In genomic region chr6:24949020-24949569, GRCh38 we compare ENCODE assay signal across 9 cellular contexts. TPM values are rescaled to one million over a fixed set of nuclear protein-coding genes. Genes with fewer than 3 reads are reported as not detected.
DNase-seq lines count a peak whose midpoint lies in the region; ATAC-seq and TF ChIP-seq lines count a peak whose summit lies in the region.
"Had no signal": no experiment of that assay in that cellular context is flagged by ENCODE, and none has a peak within 500 bp of the region (broad histone marks: within the 10 kb centered on the region; RNA-seq: fewer than 3 reads in every experiment).

No MANE protein-coding gene starts in this region.

- no peaks in the 10 kb centered on the region for H3K27me3 ChIP-seq in MM.1S (replicated peaks; ENCODE audit: insufficient read depth, low read length)

- no peaks in the 10 kb centered on the region for H3K9me3 ChIP-seq in MM.1S (replicated peaks; ENCODE audit: insufficient read depth, low read length)

- H3K4me1 ChIP-seq in MM.1S (ENCODE audit: low read length): peaks cover 18% of the 10 kb centered on the region

- H3K36me3 Mint-ChIP-seq in immature natural killer cell (peaks cover 20 to 26% (median 24%) of the 10 kb centered on the region in 3 donors), mesothelial cell of epicardium (peaks cover 12% of the 10 kb centered on the region)

- H3K4me3 Mint-ChIP-seq in immature natural killer cell: peak overlapping the region; percentile 76 to 87 (median 85)
- H3K4me3 Mint-ChIP-seq in mesothelial cell of epicardium: no peak overlapping the region

- H2AFZ ChIP-seq in MM.1S (ENCODE audit: low read length): no peak overlapping the region

- no peak overlapping the region for H3K9ac ChIP-seq in MM.1S (ENCODE audit: low read length)

- no peaks in the 10 kb centered on the region for H3K36me3 ChIP-seq in MM.1S (replicated peaks; ENCODE audit: insufficient read depth, low read length)

- peak overlapping the region; percentile 24; the same call in 1 of the 2 replicates for H3K4me2 ChIP-seq in MM.1S (ENCODE audit: low read depth, low read length)

- no peaks in the 10 kb centered on the region for H3K9me2 ChIP-seq in MM.1S (replicated peaks; ENCODE audit: insufficient read depth, low read length)

- no peaks in the 10 kb centered on the region for H3K79me2 ChIP-seq in MM.1S (ENCODE audit: low read length)

- H3K27me3 Mint-ChIP-seq in immature natural killer cell (ENCODE audit: low read depth in 3 of 3) (peaks cover 0 to 7% (median 0%) of the 10 kb centered on the region in 3 donors), mesothelial cell of epicardium (ENCODE audit: low read depth) (no peaks in the 10 kb centered on the region)

- H3K27ac Mint-ChIP-seq in immature natural killer cell (peak overlapping the region; percentile 94 to 99 (median 96)), mesothelial cell of epicardium (no peak overlapping the region)

- H4K20me1 ChIP-seq in MM.1S (ENCODE audit: insufficient read depth, low read length): no peaks in the 10 kb centered on the region

- H3K4me1 Mint-ChIP-seq in immature natural killer cell (peaks cover 78 to 95% of the 10 kb centered on the region in 2 donors), mesothelial cell of epicardium (no peaks in the 10 kb centered on the region)

- peak; percentile 26 for DNase-seq in MM.1S
- peak; percentile 69 to 76 (median 73) for DNase-seq in immature natural killer cell
- DNase-seq in NCI-H146 treated with DMSO at 0.1 percent for 48 hours (lab: John Stamatoyannopoulos, UW; ENCODE audit: unreplicated experiment): no peak
- DNase-seq in NCI-H526 treated with DMSO at 0.1 percent for 48 hours (lab: John Stamatoyannopoulos, UW): no peak
- no peak for DNase-seq in mesothelial cell of epicardium (ENCODE audit: low spot score in 2 of 2, unreplicated experiment in 2 of 2)
- no peak for DNase-seq in DMS 273 (lab: John Stamatoyannopoulos, UW; ENCODE audit: unreplicated experiment)
- DNase-seq: left cardiac atrium had no signal

- H3K27ac ChIP-seq in MM.1S (ENCODE audit: low read length): 0 out of 2 replicates have a peak overlapping the region, but pooled peaks have one; percentile 2

- ATAC-seq in GM18858 (IDR thresholded peaks at IDR 0.05; ENCODE audit: unreplicated experiment) (peak; percentile 88), GM21737 (IDR thresholded peaks at IDR 0.05; ENCODE audit: unreplicated experiment) (peak; percentile 89)

- H3K9me3 Mint-ChIP-seq in immature natural killer cell (peaks cover 13 to 15% (median 13%) of the 10 kb centered on the region in 6 donors), mesothelial cell of epicardium (peaks cover 32% of the 10 kb centered on the region)

- H3F3A ChIP-seq in MM.1S (ENCODE audit: insufficient read depth, low read length): no peaks in the 10 kb centered on the region

- no peak for TF ChIP-seq CTCF in MM.1S (IDR thresholded peaks at IDR 0.05; ENCODE audit: low read length)
- no peak for TF ChIP-seq CTCF in mesothelial cell of epicardium (IDR thresholded peaks at IDR 0.05; ENCODE audit: unreplicated experiment)

- H3K4me3 ChIP-seq in MM.1S (ENCODE audit: low read length): no peak overlapping the region

RNA-seq across cellular contexts. Expression of gene RIPOR2, which starts 13.3 kb away (rescaled TPM):
- 100 to 1,000 TPM; 262 to 392 (median 334) TPM for polyA plus RNA-seq in immature natural killer cell
- 1.7 to 1.9 TPM (median 1.7 TPM) in 3 replicates for total RNA-seq in mesothelial cell of epicardium

Comparison
In these comparisons a context has a peak if more than half of its experiments do, and no peak if none do; other contexts are left out.
1. DNase-seq: peak in MM.1S (single experiment) and immature natural killer cell (3 of 3); none in NCI-H146 treated with DMSO at 0.1 percent for 48 hours (single experiment), NCI-H526 treated with DMSO at 0.1 percent for 48 hours (single experiment), mesothelial cell of epicardium (0 of 2) and DMS 273 (single experiment).